Comparison of ENCODE assay signal across 1 cellular context in the genomic region with DNA sequence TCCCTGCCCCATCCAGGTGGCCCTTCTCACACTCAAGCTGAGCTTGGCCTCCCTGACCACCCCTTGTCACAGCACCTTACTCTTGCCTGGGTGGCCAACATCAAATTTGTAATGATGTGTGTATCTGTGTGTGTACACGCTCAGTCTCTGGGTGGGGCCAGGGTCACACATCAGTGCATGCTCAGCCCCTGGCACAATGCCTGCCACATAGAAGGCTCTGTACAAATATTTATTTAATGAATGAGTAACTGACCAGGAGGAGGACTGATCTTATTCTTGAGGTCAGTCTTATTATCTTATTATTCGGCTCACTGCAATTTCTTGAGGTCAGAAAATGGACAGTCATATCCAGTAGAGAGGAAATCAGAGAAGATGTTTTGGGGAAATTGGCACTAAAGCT.
TF ChIP-seq lines count a peak whose summit lies in the region.

No MANE protein-coding gene starts in this region.

TF ChIP-seq in SK-N-SH, 30 proteins besides CTCF, POLR2A, EP300 and RAD21 (continued from another document):
- TF ChIP-seq, protein P1, sequence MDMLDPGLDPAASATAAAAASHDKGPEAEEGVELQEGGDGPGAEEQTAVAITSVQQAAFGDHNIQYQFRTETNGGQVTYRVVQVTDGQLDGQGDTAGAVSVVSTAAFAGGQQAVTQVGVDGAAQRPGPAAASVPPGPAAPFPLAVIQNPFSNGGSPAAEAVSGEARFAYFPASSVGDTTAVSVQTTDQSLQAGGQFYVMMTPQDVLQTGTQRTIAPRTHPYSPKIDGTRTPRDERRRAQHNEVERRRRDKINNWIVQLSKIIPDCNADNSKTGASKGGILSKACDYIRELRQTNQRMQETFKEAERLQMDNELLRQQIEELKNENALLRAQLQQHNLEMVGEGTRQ (IDR thresholded peaks at IDR 0.05; ENCODE audit: borderline replicate concordance, low read depth, low read length) = no peak
- TF ChIP-seq EZH2phosphoT487 (IDR thresholded peaks at IDR 0.05; ENCODE audit: borderline replicate concordance, low read depth) = no peak
- no peak for TF ChIP-seq POLR2AphosphoS5 (IDR thresholded peaks at IDR 0.05; ENCODE audit: low read depth, low read length)
- no peak for TF ChIP-seq TEAD4 (IDR thresholded peaks at IDR 0.05; ENCODE audit: borderline replicate concordance, insufficient read depth)
- TF ChIP-seq, protein P2, sequence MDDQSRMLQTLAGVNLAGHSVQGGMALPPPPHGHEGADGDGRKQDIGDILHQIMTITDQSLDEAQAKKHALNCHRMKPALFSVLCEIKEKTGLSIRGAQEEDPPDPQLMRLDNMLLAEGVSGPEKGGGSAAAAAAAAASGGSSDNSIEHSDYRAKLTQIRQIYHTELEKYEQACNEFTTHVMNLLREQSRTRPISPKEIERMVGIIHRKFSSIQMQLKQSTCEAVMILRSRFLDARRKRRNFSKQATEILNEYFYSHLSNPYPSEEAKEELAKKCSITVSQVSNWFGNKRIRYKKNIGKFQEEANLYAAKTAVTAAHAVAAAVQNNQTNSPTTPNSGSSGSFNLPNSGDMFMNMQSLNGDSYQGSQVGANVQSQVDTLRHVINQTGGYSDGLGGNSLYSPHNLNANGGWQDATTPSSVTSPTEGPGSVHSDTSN (IDR thresholded peaks at IDR 0.05) = no peak
- TF ChIP-seq SMC3 (IDR thresholded peaks at IDR 0.05; ENCODE audit: low read depth, low read length) = no peak
